In the genomic region with DNA sequence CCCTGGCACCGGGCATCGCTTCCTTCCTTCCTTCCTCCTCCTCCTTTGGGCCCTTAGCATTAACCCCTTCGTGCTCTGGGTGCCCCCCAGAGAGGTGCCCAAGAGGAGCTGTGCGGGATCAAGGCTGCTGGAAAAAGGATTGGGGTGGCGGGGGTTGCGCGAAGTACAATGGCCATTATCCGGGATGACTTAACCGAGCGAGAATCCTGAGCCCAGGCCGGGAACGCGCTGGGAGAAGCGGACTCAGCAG, we compare ENCODE assay signal across 8 cellular contexts. TPM values are rescaled to one million over a fixed set of nuclear protein-coding genes. Genes with fewer than 3 reads are reported as not detected.
A peak's percentile ranks its signal among the peaks of the same experiment; 100 is the strongest.
DNase-seq lines count a peak whose midpoint lies in the region; ATAC-seq and TF ChIP-seq lines count a peak whose summit lies in the region.

No MANE protein-coding gene starts in this region.

- DNase-seq in CD8-positive, alpha-beta memory T cell = no peak
- no peak for DNase-seq in MM.1S
- peak; percentile 23 to 56 for DNase-seq in fibroblast of lung (ENCODE audit: low read depth in 2 of 2)
- no peak for DNase-seq in retinal pigment epithelial cell (ENCODE audit: low read depth)
- no peak for DNase-seq in NCI-H2171 treated with DMSO at 0.1 percent for 48 hours (lab: John Stamatoyannopoulos, UW)
- DNase-seq in activated CD4-positive, alpha-beta T cell treated with anti-CD3 and anti-CD28 coated beads for 48 hours = no peak

- no peaks in the 10 kb centered on the region for H3K9me3 Mint-ChIP-seq in CD8-positive, alpha-beta memory T cell

- peaks cover 63% of the 10 kb centered on the region for H3K27me3 ChIP-seq in CD8-positive, alpha-beta memory T cell (ENCODE audit: insufficient read depth, low read length, poor library complexity, severe bottlenecking)
- H3K27me3 ChIP-seq in MM.1S (replicated peaks; ENCODE audit: insufficient read depth, low read length) (peaks cover 70% of the 10 kb centered on the region), fibroblast of lung (ENCODE audit: control insufficient read depth, insufficient read depth, low read length) (peaks cover 21% of the 10 kb centered on the region)

- H2AFZ ChIP-seq in MM.1S (ENCODE audit: low read length) (no peak overlapping the region), fibroblast of lung (ENCODE audit: low read length) (no peak overlapping the region)

- CTCF ChIA-PET in CD8-positive, alpha-beta memory T cell (lab: Charles Lee) = interaction anchor here (0.9 to 6.1 kb wide), 13 partner anchors 12 to 144 kb away, joined by 3 to 62 read pairs (median 5); a partner anchor contains a TSS

- H3K9me2 ChIP-seq in MM.1S (replicated peaks; ENCODE audit: insufficient read depth, low read length) = no peaks in the 10 kb centered on the region

- H3K4me2 ChIP-seq in MM.1S (ENCODE audit: low read depth, low read length) = peak overlapping the region; percentile 64
- no peak overlapping the region for H3K4me2 ChIP-seq in fibroblast of lung (ENCODE audit: extremely low read depth, insufficient read depth, low read length)

- H3K36me3 ChIP-seq in CD8-positive, alpha-beta memory T cell (ENCODE audit: insufficient read depth, low read length) = no peaks in the 10 kb centered on the region
- H3K36me3 ChIP-seq in MM.1S (replicated peaks; ENCODE audit: insufficient read depth, low read length) (no peaks in the 10 kb centered on the region), fibroblast of lung (ENCODE audit: control insufficient read depth, insufficient read depth, low read length) (no peaks in the 10 kb centered on the region)

- H3K36me3 Mint-ChIP-seq in CD8-positive, alpha-beta memory T cell = peaks cover 0 to 9% (median 6%) of the 10 kb centered on the region in 3 donors

- POLR2A ChIA-PET in CD8-positive, alpha-beta memory T cell (lab: Charles Lee) = interaction anchor here (0.9 kb wide), 1 partner anchor 22 kb away, joined by 3 read pairs; a partner anchor contains a TSS

- H3K4me1 Mint-ChIP-seq in CD8-positive, alpha-beta memory T cell = peaks cover 46 to 66% (median 63%) of the 10 kb centered on the region in 3 donors

- ATAC-seq in HG02840 (IDR thresholded peaks at IDR 0.05; ENCODE audit: low FRiP score, unreplicated experiment) = no peak
- no peak for ATAC-seq in GM19397 (IDR thresholded peaks at IDR 0.05; ENCODE audit: unreplicated experiment)

- H3K4me1 ChIP-seq in CD8-positive, alpha-beta memory T cell (ENCODE audit: insufficient read depth, low read length) = peaks cover 59% of the 10 kb centered on the region
- H3K4me1 ChIP-seq in MM.1S (ENCODE audit: low read length) = peaks cover 5% of the 10 kb centered on the region
- peaks cover 9% of the 10 kb centered on the region for H3K4me1 ChIP-seq in fibroblast of lung (ENCODE audit: control insufficient read depth, extremely low read depth, insufficient read depth, low read length)

- no peak for TF ChIP-seq CTCF in MM.1S (IDR thresholded peaks at IDR 0.05; ENCODE audit: low read length)
- no peak for TF ChIP-seq CTCF in fibroblast of lung (conservative IDR thresholded peaks at IDR 0.05 in 1 of 2, IDR thresholded peaks at IDR 0.05 in 1 of 2; ENCODE audit: low read depth in 1 of 2, low read length in 2 of 2)
- TF ChIP-seq CTCF in retinal pigment epithelial cell (conservative IDR thresholded peaks at IDR 0.05; ENCODE audit: low read depth, low read length) = no peak

- H4K20me1 ChIP-seq in MM.1S (ENCODE audit: insufficient read depth, low read length) (no peaks in the 10 kb centered on the region), fibroblast of lung (ENCODE audit: control insufficient read depth, extremely low read depth, insufficient read depth, low read length) (no peaks in the 10 kb centered on the region)

- no peaks in the 10 kb centered on the region for H3F3A ChIP-seq in MM.1S (ENCODE audit: insufficient read depth, low read length)

- no peaks in the 10 kb centered on the region for H3K9me3 ChIP-seq in CD8-positive, alpha-beta memory T cell (ENCODE audit: low read length)
- no peaks in the 10 kb centered on the region for H3K9me3 ChIP-seq in MM.1S (replicated peaks; ENCODE audit: insufficient read depth, low read length)
- no peaks in the 10 kb centered on the region for H3K9me3 ChIP-seq in fibroblast of lung (ENCODE audit: control insufficient read depth, insufficient read depth, low read depth, low read length)

- peak overlapping the region in 6 of 7 donors; percentile 26 to 85 (median 33) for H3K4me3 Mint-ChIP-seq in CD8-positive, alpha-beta memory T cell

- no peak overlapping the region for H3K4me3 ChIP-seq in CD8-positive, alpha-beta memory T cell (ENCODE audit: low read length)
- H3K4me3 ChIP-seq in MM.1S (ENCODE audit: low read length) (peak overlapping the region; percentile 35; the same call in 1 of the 2 replicates), fibroblast of lung (replicated peaks in 1 of 4; ENCODE audit: control extremely low read depth in 1 of 4, insufficient read depth in 1 of 4, low read depth in 3 of 4, low read length in 4 of 4) (peak overlapping the region in 1 of 4 experiments; percentile 50), retinal pigment epithelial cell (ENCODE audit: low read length) (peak overlapping the region; percentile 45)

- H3K27ac Mint-ChIP-seq in CD8-positive, alpha-beta memory T cell = peak overlapping the region in 1 of 8 donors; percentile 55

- H3K79me2 ChIP-seq in MM.1S (ENCODE audit: low read length) (no peaks in the 10 kb centered on the region), fibroblast of lung (ENCODE audit: control insufficient read depth, insufficient read depth, low read length) (no peaks in the 10 kb centered on the region)

- H3K27ac ChIP-seq in CD8-positive, alpha-beta memory T cell (ENCODE audit: low read depth, low read length) = peak overlapping the region; percentile 52
- H3K27ac ChIP-seq in MM.1S (ENCODE audit: low read length) (no peak overlapping the region), fibroblast of lung (ENCODE audit: insufficient read depth, low read length) (no peak overlapping the region)

- peaks cover 60 to 63% of the 10 kb centered on the region in 2 donors for H3K27me3 Mint-ChIP-seq in CD8-positive, alpha-beta memory T cell

- H3K9ac ChIP-seq in MM.1S (ENCODE audit: low read length) (no peak overlapping the region), fibroblast of lung (ENCODE audit: insufficient read depth, low read length) (no peak overlapping the region)

RNA-seq across cellular contexts. Expression of a gene that starts 2.8 kb away (rescaled TPM):
- total RNA-seq in CD8-positive, alpha-beta memory T cell = under 1 TPM in 1 of 2 experiments, not detected in 1; 0.04 TPM
- polyA plus RNA-seq in CD8-positive, alpha-beta memory T cell = not detected
- total RNA-seq in fibroblast of lung = under 0.01 TPM in 2 replicates
- 0.01 TPM in 2 replicates for polyA plus RNA-seq in fibroblast of lung
- not detected in 2 replicates for polyA plus RNA-seq in fibroblast of lung (2012)
- not detected in 2 replicates for polyA minus RNA-seq in fibroblast of lung (ENCODE audit: low replicate concordance)

RNA-seq across cellular contexts. Expression of a gene that starts 18.9 kb away (rescaled TPM):
- 10 to 100 TPM; 47.2 to 48.7 TPM for total RNA-seq in CD8-positive, alpha-beta memory T cell
- 37.6 TPM for polyA plus RNA-seq in CD8-positive, alpha-beta memory T cell
- total RNA-seq in fibroblast of lung = 53.2 and 54.2 TPM in 2 replicates
- polyA plus RNA-seq in fibroblast of lung = 28.0 and 30.9 TPM in 2 replicates
- 28.2 and 29.8 TPM in 2 replicates for polyA plus RNA-seq in fibroblast of lung (2012)
- 45.6 and 115 TPM in 2 replicates for polyA minus RNA-seq in fibroblast of lung (ENCODE audit: low replicate concordance)

RNA-seq across cellular contexts. Expression of a gene that starts 22.0 kb away (rescaled TPM):
- 10 to 100 TPM; 10.1 to 10.2 TPM for total RNA-seq in CD8-positive, alpha-beta memory T cell
- 8.0 TPM for polyA plus RNA-seq in CD8-positive, alpha-beta memory T cell
- 0.33 and 0.51 TPM in 2 replicates for total RNA-seq in fibroblast of lung
- polyA plus RNA-seq in fibroblast of lung = 0.28 and 0.41 TPM in 2 replicates
- 0.37 and 0.39 TPM in 2 replicates for polyA plus RNA-seq in fibroblast of lung (2012)
- not detected in 2 replicates for polyA minus RNA-seq in fibroblast of lung (ENCODE audit: low replicate concordance)

RNA-seq across cellular contexts. Expression of a gene that starts 31.2 kb away (rescaled TPM):
- 10 to 100 TPM; 79.4 to 79.7 TPM for total RNA-seq in CD8-positive, alpha-beta memory T cell
- 22.8 TPM for polyA plus RNA-seq in CD8-positive, alpha-beta memory T cell
- 21.1 and 33.0 TPM in 2 replicates for total RNA-seq in fibroblast of lung
- 7.3 and 10.0 TPM in 2 replicates for polyA plus RNA-seq in fibroblast of lung
- 13.4 and 14.1 TPM in 2 replicates for polyA plus RNA-seq in fibroblast of lung (2012)
- 41.0 and 50.0 TPM in 2 replicates for polyA minus RNA-seq in fibroblast of lung (ENCODE audit: low replicate concordance)

RNA-seq across cellular contexts. Expression of a gene that starts 39.4 kb away (rescaled TPM):
- 1,000 to 10,000 TPM; 2,435 to 2,464 TPM for total RNA-seq in CD8-positive, alpha-beta memory T cell
- polyA plus RNA-seq in CD8-positive, alpha-beta memory T cell = 378 TPM
- total RNA-seq in fibroblast of lung = 656 and 1,258 TPM in 2 replicates
- polyA plus RNA-seq in fibroblast of lung = 3,083 and 6,675 TPM in 2 replicates
- polyA plus RNA-seq in fibroblast of lung (2012) = 1,678 and 3,646 TPM in 2 replicates
- polyA minus RNA-seq in fibroblast of lung (ENCODE audit: low replicate concordance) = 4,720 and 8,882 TPM in 2 replicates

Comparison
In these comparisons a context has a peak if more than half of its experiments do, and no peak if none do; other contexts are left out.
1. DNase-seq: peak in fibroblast of lung (2 of 2); none in CD8-positive, alpha-beta memory T cell (0 of 5), MM.1S (single experiment), retinal pigment epithelial cell (single experiment), NCI-H2171 treated with DMSO at 0.1 percent for 48 hours (single experiment) and activated CD4-positive, alpha-beta T cell treated with anti-CD3 and anti-CD28 coated beads for 48 hours (single experiment).